Comparison of ENCODE assay signal across 27 cellular contexts in the genomic region with DNA sequence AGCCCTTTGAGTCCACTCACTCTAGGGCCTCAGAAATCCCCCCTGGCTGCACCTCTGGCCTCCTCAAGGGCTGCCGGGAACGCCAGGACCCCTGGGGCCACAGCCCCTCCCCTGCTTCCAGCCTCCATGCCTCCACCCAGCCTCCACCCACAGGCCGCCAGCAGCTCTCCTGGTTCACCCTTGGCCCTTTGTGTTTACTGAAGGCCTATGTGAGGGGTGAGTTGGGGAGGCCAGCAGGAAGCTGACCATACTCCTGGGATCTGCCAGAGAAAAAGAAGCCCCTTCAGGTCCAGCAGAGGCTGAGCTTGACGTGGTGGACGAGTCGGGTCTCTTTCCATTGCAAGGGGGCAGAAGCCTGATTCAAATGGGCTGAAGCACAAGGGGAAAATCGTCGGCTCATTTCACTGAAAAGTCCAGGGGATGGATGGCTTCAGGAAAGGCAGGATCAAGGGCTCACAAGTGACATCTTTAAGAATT. TPM values are rescaled to one million over a fixed set of nuclear protein-coding genes. Genes with fewer than 3 reads are reported as not detected.
A peak's percentile ranks its signal among the peaks of the same experiment; 100 is the strongest.
DNase-seq lines count a peak whose midpoint lies in the region; ATAC-seq, FAIRE-seq and TF ChIP-seq lines count a peak whose summit lies in the region.
"Had no signal": no experiment of that assay in that cellular context is flagged by ENCODE, and none has a peak within 500 bp of the region (broad histone marks: within the 10 kb centered on the region; RNA-seq: fewer than 3 reads in every experiment).

No MANE protein-coding gene starts in this region.

- POLR2A ChIA-PET in SK-N-SH (lab: Yijun Ruan, JAX) (no interaction called here), H1 (lab: Charles Lee; ENCODE audit: partially characterized antibody) (interaction anchor here (0.7 to 1.1 kb wide), 2 partner anchors 18 to 34 kb away, joined by 3 read pairs; a partner anchor contains a TSS)

- no peak for TF ChIP-seq CTCF in SK-N-SH (IDR thresholded peaks at IDR 0.05)
- no peak for TF ChIP-seq CTCF in H9 (conservative IDR thresholded peaks at IDR 0.05)
- TF ChIP-seq CTCF in H1 (IDR thresholded peaks at IDR 0.05; ENCODE audit: control extremely low read depth in 1 of 3, insufficient read depth in 1 of 3, low read depth in 1 of 3, low read length in 3 of 3) = no peak
- TF ChIP-seq CTCF in omental fat pad (IDR thresholded peaks at IDR 0.05) = no peak

- H3K9me3 ChIP-seq in SK-N-SH = no peaks in the 10 kb centered on the region
- H3K9me3 ChIP-seq in H9 (ENCODE audit: control insufficient read depth, low read depth, low read length) = no peaks in the 10 kb centered on the region
- H3K9me3 ChIP-seq in H1 (ENCODE audit: insufficient read depth in 2 of 2, low read depth in 1 of 2, low read length in 1 of 2) = no peaks in the 10 kb centered on the region
- no peaks in the 10 kb centered on the region for H3K9me3 ChIP-seq in neuronal stem cell (replicated peaks in 1 of 2; ENCODE audit: control insufficient read depth in 2 of 2, insufficient read depth in 1 of 2, low read depth in 1 of 2, low read length in 2 of 2)
- H3K9me3 ChIP-seq: Caco-2 had no signal

- TF ChIP-seq EP300 in SK-N-SH (IDR thresholded peaks at IDR 0.05; ENCODE audit: borderline replicate concordance in 1 of 2, low read depth in 1 of 2, low read length in 1 of 2) (no peak), H1 (IDR thresholded peaks at IDR 0.05; ENCODE audit: borderline replicate concordance in 1 of 2, low read depth in 2 of 2, low read length in 2 of 2) (no peak)

- H3K27ac ChIP-seq in SK-N-SH (ENCODE audit: low read depth in 2 of 2, low read length in 1 of 2) (no peak overlapping the region), H9 (ENCODE audit: insufficient read length, low read depth, low read length) (no peak overlapping the region), H1 (ENCODE audit: low read depth, low read length) (no peak overlapping the region), neuronal stem cell (replicated peaks; ENCODE audit: low read length) (no peak overlapping the region)
- H3K27ac ChIP-seq: 22Rv1; BLaER1 treated with 17β-estradiol and CSF1 and Interleukin-3, amounts not matched to agents 10 nM and 100 nM; GM23248; KMS-11; RWPE1 had no signal

- TF ChIP-seq POLR2A in H1 (IDR thresholded peaks at IDR 0.05; ENCODE audit: control extremely low read depth in 1 of 2, low read depth in 2 of 2, low read length in 2 of 2) = no peak

- H3K56ac ChIP-seq in H9 (ENCODE audit: insufficient read length, low read depth, low read length) (no peak overlapping the region), H1 (replicated peaks; ENCODE audit: insufficient read length, low read depth, low read length) (no peak overlapping the region)

- H3T11ph ChIP-seq in H9 (ENCODE audit: low read length) = no peak overlapping the region

- H3K79me1 ChIP-seq in H9 (ENCODE audit: insufficient read depth, low read depth, low read length, poor library complexity, severe bottlenecking) (no peaks in the 10 kb centered on the region), H1 (ENCODE audit: low read depth, low read length) (no peaks in the 10 kb centered on the region), neuronal stem cell (ENCODE audit: low read depth, low read length) (peaks cover 2% of the 10 kb centered on the region)

- H3K79me2 ChIP-seq in SK-N-SH (ENCODE audit: insufficient read depth) (no peaks in the 10 kb centered on the region), H9 (ENCODE audit: insufficient read depth, low read length) (no peaks in the 10 kb centered on the region), H1 (ENCODE audit: control insufficient read depth in 1 of 2, insufficient read depth in 2 of 2, low read length in 2 of 2) (no peaks in the 10 kb centered on the region)

- H3K23ac ChIP-seq in H9 (ENCODE audit: insufficient read length, low read depth, low read length) (no peak overlapping the region), H1 (ENCODE audit: insufficient read length) (no peak overlapping the region), neuronal stem cell (ENCODE audit: low read depth, low read length, poor library complexity) (no peak overlapping the region)

- no peak overlapping the region for H3K4me2 ChIP-seq in SK-N-SH
- no peak overlapping the region for H3K4me2 ChIP-seq in H9 (ENCODE audit: insufficient read depth, insufficient read length, low read length)
- H3K4me2 ChIP-seq in H1 (ENCODE audit: insufficient read depth in 1 of 2, low read depth in 2 of 2, low read length in 2 of 2) = no peak overlapping the region
- no peak overlapping the region for H3K4me2 ChIP-seq in neuronal stem cell (ENCODE audit: insufficient read depth, low read length, poor library complexity, severe bottlenecking)
- H3K4me2 ChIP-seq: KMS-11 had no signal

- H2BK15ac ChIP-seq in H9 (ENCODE audit: low read depth, low read length) (no peak overlapping the region), H1 (ENCODE audit: low read length) (no peak overlapping the region; the same call in 1 of the 2 replicates), neuronal stem cell (ENCODE audit: low read length) (no peak overlapping the region)

- no peak overlapping the region for H2BK120ac ChIP-seq in H9 (ENCODE audit: low read depth, low read length, poor library complexity, severe bottlenecking)
- H2BK120ac ChIP-seq in H1 (replicated peaks; ENCODE audit: low read depth, low read length) = no peak overlapping the region
- H2BK120ac ChIP-seq in neuronal stem cell (ENCODE audit: low read depth, low read length) = peak overlapping the region; percentile 56

- no peak overlapping the region for H2AK5ac ChIP-seq in H9 (ENCODE audit: insufficient read length, low read length)
- H2AK5ac ChIP-seq in H1 (ENCODE audit: low read depth, low read length) = no peak overlapping the region
- peak overlapping the region; percentile 75 for H2AK5ac ChIP-seq in neuronal stem cell (ENCODE audit: low read depth, low read length)

- FAIRE-seq in H1 (lab: Jason Lieb, UNC) = no peak
- FAIRE-seq: GM12891 had no signal

- H2BK20ac ChIP-seq in H9 (ENCODE audit: low read depth, low read length, poor library complexity, severe bottlenecking) (no peak overlapping the region), H1 (ENCODE audit: low read length) (no peak overlapping the region)

- H3K4me3 ChIP-seq in SK-N-SH (ENCODE audit: low read depth in 2 of 2, low read length in 1 of 2) (no peak overlapping the region), H1 (ENCODE audit: extremely low read depth in 1 of 4, insufficient read depth in 2 of 4, low read depth in 3 of 4, low read length in 4 of 4) (no peak overlapping the region), neuronal stem cell (ENCODE audit: low read length in 2 of 2) (no peak overlapping the region)
- H3K4me3 ChIP-seq: BLaER1 treated with 17β-estradiol and CSF1 and Interleukin-3, amounts not matched to agents 10 nM and 100 nM; GM23248 had no signal

- WGBS in SK-N-SH (ENCODE audit: low lambda C conversion rate) = 76% methylated on average over 8 of the region's 8 CpGs
- WGBS in H9 (ENCODE audit: extremely low coverage, insufficient read length, low lambda C conversion rate) = no CpG with 5 or more reads among the region's 8 CpGs
- 85% methylated on average over 8 of the region's 8 CpGs; no CpG with 5 or more reads in 1 of the 2 experiments for WGBS in H1 (ENCODE audit: extremely low coverage in 1 of 2, insufficient coverage in 1 of 2, insufficient read length in 1 of 2, insufficient replicate concordance in 2 of 2, low coverage in 1 of 2, low lambda C conversion rate in 2 of 2, missing lambda C conversion rate in 1 of 2), 2 experiments
- WGBS in neuronal stem cell (ENCODE audit: extremely low coverage in 2 of 2, insufficient read length in 2 of 2, insufficient replicate concordance in 1 of 2), 2 donors = no CpG with 5 or more reads among the region's 8 CpGs

- H3K14ac ChIP-seq in H9 (ENCODE audit: insufficient read depth, low read length) = no peak overlapping the region
- H3K14ac ChIP-seq in H1 (ENCODE audit: insufficient read length) = no peak overlapping the region
- peak overlapping the region; percentile 63 for H3K14ac ChIP-seq in neuronal stem cell (ENCODE audit: low read length)

- no peak for TF ChIP-seq RAD21 in SK-N-SH (IDR thresholded peaks at IDR 0.05; ENCODE audit: low read length)
- TF ChIP-seq RAD21 in H1 (IDR thresholded peaks at IDR 0.05 in 1 of 2, conservative IDR thresholded peaks at IDR 0.05 in 1 of 2; ENCODE audit: low read depth in 2 of 2, low read length in 2 of 2) = no peak

- H4K5ac ChIP-seq in H9 (ENCODE audit: insufficient read length, low read depth, low read length) (no peak overlapping the region), H1 (ENCODE audit: insufficient read length, low read depth, low read length) (no peak overlapping the region)

- no peak overlapping the region for H2BK12ac ChIP-seq in H9 (ENCODE audit: insufficient read length, low read depth, low read length)
- H2BK12ac ChIP-seq in H1 (ENCODE audit: low read depth, low read length) = peak overlapping the region; percentile 39; the same call in 1 of the 2 replicates
- H2BK12ac ChIP-seq in neuronal stem cell (ENCODE audit: low read length) = no peak overlapping the region

- H3K4me1 ChIP-seq in SK-N-SH (ENCODE audit: control insufficient read depth in 1 of 2, insufficient read depth in 2 of 2, low read depth in 1 of 2, low read length in 1 of 2) (no peaks in the 10 kb centered on the region; a peak in 1 of 4 replicates), H9 (ENCODE audit: insufficient read depth, low read length) (peaks cover 2% of the 10 kb centered on the region; the same call in 1 of the 2 replicates), H1 (replicated peaks in 1 of 4; ENCODE audit: control insufficient read depth in 3 of 4, insufficient read depth in 4 of 4, low read length in 3 of 4) (peaks cover 4 to 23% (median 15%) of the 10 kb centered on the region in 4 experiments), neuronal stem cell (ENCODE audit: control insufficient read depth in 2 of 2, insufficient read depth in 1 of 2, low read depth in 1 of 2, low read length in 2 of 2) (peaks cover 5% of the 10 kb centered on the region in 2 donors)
- H3K4me1 ChIP-seq: Caco-2 had no signal

- H3K4me1 Mint-ChIP-seq in H9 = peaks cover 23 to 37% of the 10 kb centered on the region in 2 experiments

- no peak overlapping the region for H3K18ac ChIP-seq in H9 (ENCODE audit: insufficient read length, low read depth, low read length)
- H3K18ac ChIP-seq in H1 (ENCODE audit: extremely low read depth, low read length) = no peak overlapping the region; the same call in 1 of the 2 replicates
- H3K18ac ChIP-seq in neuronal stem cell (ENCODE audit: low read length) = peak overlapping the region; percentile 35

- H2BK5ac ChIP-seq in H9 (ENCODE audit: insufficient read length, low read length) (no peak overlapping the region), H1 (ENCODE audit: low read depth, low read length) (0 out of 2 replicates have a peak overlapping the region, but pooled peaks have one; percentile 8), neuronal stem cell (ENCODE audit: low read length) (peak overlapping the region; percentile 5)

- CTCF ChIA-PET in SK-N-SH (lab: Yijun Ruan, JAX) = interaction anchor here (0.7 to 1.7 kb wide), 3 partner anchors 16 to 69 kb away, joined by 3 to 4 read pairs (median 3); no protein-coding TSS in a partner anchor
- CTCF ChIA-PET in H1 (lab: Charles Lee; ENCODE audit: partially characterized antibody) = interaction anchor here (1.1 kb wide), 1 partner anchor 26 kb away, joined by 3 read pairs; no protein-coding TSS in a partner anchor

- H3K36me3 ChIP-seq in SK-N-SH (replicated peaks in 1 of 2; ENCODE audit: control insufficient read depth in 1 of 2, insufficient read depth in 2 of 2, low read length in 1 of 2) (no peaks in the 10 kb centered on the region), H1 (ENCODE audit: control insufficient read depth in 2 of 4, insufficient read depth in 4 of 4, low read length in 3 of 4) (no peaks in the 10 kb centered on the region), neuronal stem cell (replicated peaks in 1 of 2; ENCODE audit: control insufficient read depth in 2 of 2, insufficient read depth in 2 of 2, low read length in 2 of 2) (no peaks in the 10 kb centered on the region)
- H3K36me3 ChIP-seq: BLaER1 treated with 17β-estradiol and CSF1 and Interleukin-3, amounts not matched to agents 10 nM and 100 nM had no signal

- H3K9me2 ChIP-seq in SK-N-SH = no peaks in the 10 kb centered on the region

- DNase-seq in SK-N-SH = peak; percentile 17
- DNase-seq in H9 = peak; percentile 25
- DNase-seq in H1 (ENCODE audit: low read depth in 1 of 2, low spot score in 2 of 2) = no peak
- DNase-seq in neuronal stem cell (ENCODE audit: low spot score) = no peak
- DNase-seq in germinal center (ENCODE audit: low spot score) = no peak
- DNase-seq in omental fat pad (ENCODE audit: low spot score) = no peak
- DNase-seq: Caco-2; CD4-positive, alpha-beta memory T cell; GM23248; NCI-H1105; NCI-H146; NCI-H2029; NCI-H2171; NCI-H345; NCI-H524; NCI-H774; NK-92 treated with Interleukin-12 subunit alpha and Interleukin-12 subunit beta, amount 100 ng/mL, for 24 hours; SIG-M5 had no signal

- no peak overlapping the region for H4K91ac ChIP-seq in H9 (ENCODE audit: insufficient read length, low read depth, low read length)
- H4K91ac ChIP-seq in H1 (replicated peaks; ENCODE audit: insufficient read length, low read length) = no peak overlapping the region
- H4K91ac ChIP-seq in neuronal stem cell (ENCODE audit: low read depth, low read length, poor library complexity) = peak overlapping the region; percentile 89

- no peaks in the 10 kb centered on the region; a peak in 1 of 7 replicates for H3K36me3 Mint-ChIP-seq in H9 (ENCODE audit: insufficient read depth in 1 of 3, low read depth in 3 of 3)
- H3K36me3 Mint-ChIP-seq: CD4-positive, alpha-beta memory T cell had no signal

- H4K20me1 ChIP-seq in SK-N-SH (ENCODE audit: insufficient read depth) (no peaks in the 10 kb centered on the region), H9 (ENCODE audit: control insufficient read depth, insufficient read depth, insufficient read length) (no peaks in the 10 kb centered on the region), H1 (replicated peaks in 1 of 2; ENCODE audit: control insufficient read depth in 1 of 2, insufficient read depth in 2 of 2, low read length in 2 of 2) (no peaks in the 10 kb centered on the region)
- H4K20me1 ChIP-seq: BLaER1 treated with 17β-estradiol and CSF1 and Interleukin-3, amounts not matched to agents 10 nM and 100 nM had no signal

- H3K27me3 Mint-ChIP-seq in H9 (ENCODE audit: low read depth) = peaks cover 3% of the 10 kb centered on the region; the same call in 1 of the 2 replicates

- H3K9me3 Mint-ChIP-seq in H9 = peaks cover 0 to 2% of the 10 kb centered on the region in 2 experiments; a peak in 2 of 5 replicates
- H3K9me3 Mint-ChIP-seq: CD4-positive, alpha-beta memory T cell had no signal

- H3K23me2 ChIP-seq in H9 (ENCODE audit: insufficient read length, low read depth, low read length, poor library complexity, severe bottlenecking) = no peaks in the 10 kb centered on the region
- no peaks in the 10 kb centered on the region for H3K23me2 ChIP-seq in H1 (ENCODE audit: low read depth, low read length)

- H3K4ac ChIP-seq in H9 (ENCODE audit: low read depth, low read length) (no peak overlapping the region), H1 (replicated peaks; ENCODE audit: insufficient read length, low read depth, low read length) (no peak overlapping the region), neuronal stem cell (ENCODE audit: low read length) (no peak overlapping the region)

- no peaks in the 10 kb centered on the region for H3F3A ChIP-seq in SK-N-SH (replicated peaks; ENCODE audit: insufficient read depth)

- H3K4me3 Mint-ChIP-seq in H9 = no peak overlapping the region
- H3K4me3 Mint-ChIP-seq: CD4-positive, alpha-beta memory T cell had no signal

- no peak overlapping the region for H2AFZ ChIP-seq in SK-N-SH (ENCODE audit: low read depth)
- H2AFZ ChIP-seq in H9 (ENCODE audit: low read length) = no peak overlapping the region
- H2AFZ ChIP-seq in H1 (ENCODE audit: low read length) = no peak overlapping the region
- H2AFZ ChIP-seq in neuronal stem cell (ENCODE audit: low read length) = no peak overlapping the region
- H2AFZ ChIP-seq: GM23248 had no signal

- H3K9ac ChIP-seq in SK-N-SH (no peak overlapping the region), H9 (ENCODE audit: extremely low read depth, insufficient read length, low read length) (no peak overlapping the region), H1 (replicated peaks in 1 of 4; ENCODE audit: extremely low read depth in 1 of 4, low read depth in 3 of 4, low read length in 3 of 4) (no peak overlapping the region), neuronal stem cell (ENCODE audit: low read depth, low read length, poor library complexity) (no peak overlapping the region)
- H3K9ac ChIP-seq: BLaER1 treated with 17β-estradiol and CSF1 and Interleukin-3, amounts not matched to agents 10 nM and 100 nM; GM23248; KMS-11 had no signal

- ATAC-seq in SK-N-SH treated with all-trans-retinoic acid at 6 μM for 48 hours (no peak), HG02885 (IDR thresholded peaks at IDR 0.05; ENCODE audit: poor library complexity, unreplicated experiment) (no peak), omental fat pad (ENCODE audit: low FRiP score) (no peak)
- ATAC-seq: HCT116 had no signal

- peak overlapping the region in 1 of 3 experiments; percentile 88; a peak in 1 of 7 replicates for H3K27ac Mint-ChIP-seq in H9
- H3K27ac Mint-ChIP-seq: CD4-positive, alpha-beta memory T cell had no signal

- H4K8ac ChIP-seq in H9 (replicated peaks; ENCODE audit: insufficient read length, low read depth, low read length) = no peak overlapping the region
- no peak overlapping the region for H4K8ac ChIP-seq in H1 (ENCODE audit: extremely low read depth, insufficient read depth, low read length)
- H4K8ac ChIP-seq in neuronal stem cell (ENCODE audit: low read depth, low read length) = no peak overlapping the region

- H3K27me3 ChIP-seq in SK-N-SH (ENCODE audit: insufficient read depth) (no peaks in the 10 kb centered on the region), H9 (ENCODE audit: insufficient read depth, low read length) (no peaks in the 10 kb centered on the region), H1 (replicated peaks in 1 of 4; ENCODE audit: control insufficient read depth in 3 of 4, extremely low read depth in 1 of 4, insufficient read depth in 3 of 4, low read length in 3 of 4) (no peaks in the 10 kb centered on the region), neuronal stem cell (ENCODE audit: control insufficient read depth in 3 of 3, insufficient read depth in 3 of 3, low read depth in 1 of 3, low read length in 3 of 3) (peaks cover 0 to 6% (median 0%) of the 10 kb centered on the region in 3 experiments)
- H3K27me3 ChIP-seq: BLaER1 treated with 17β-estradiol and CSF1 and Interleukin-3, amounts not matched to agents 10 nM and 100 nM had no signal

RNA-seq across cellular contexts. Expression of a gene that starts 18.3 kb away (rescaled TPM):
- polyA plus RNA-seq in SK-N-SH (2012; rRNA removed) (1.9 and 2.1 TPM in 2 replicates), H1 (2011; rRNA removed) (18.4 and 28.7 TPM in 2 replicates)
- polyA plus RNA-seq in SK-N-SH (2012; cell fraction: cytosol; rRNA removed) = 0.67 and 0.92 TPM in 2 replicates
- polyA plus RNA-seq in SK-N-SH (2012; cell fraction: nucleus; rRNA removed) = 4.9 and 5.6 TPM in 2 replicates
- total RNA-seq in H9 (2021) (13.3 and 14.6 TPM in 2 replicates), omental fat pad (10 to 100 TPM in 1 of 4 donors, 1 to 10 TPM in 3; 2.9 to 12.3 (median 5.5) TPM)
- 32.0 and 32.5 TPM in 2 replicates for total RNA-seq in H1 (2021; fragmentation: NEBNext Ultra II Directional; extraction: Animal tissue kit (Norgen Biotek cat#: 25700))
- polyA plus RNA-seq in H1 (2011; cell fraction: cytosol; rRNA removed) = 17.3 TPM
- 53.0 TPM for polyA plus RNA-seq in H1 (2011; cell fraction: nucleus; rRNA removed)
- polyA plus RNA-seq in H1 (2012, experiment 1 of 2) = 15.4 to 27.6 TPM (median 23.1 TPM) in 4 replicates
- 16.2 TPM for polyA plus RNA-seq in H1 (2012, experiment 2 of 2)
- polyA plus RNA-seq in H1 (2013, experiment 1 of 2) = 40.2 TPM
- polyA plus RNA-seq in H1 (2013, experiment 2 of 2) = 37.1 TPM
- 12.7 and 14.2 TPM in 2 replicates for polyA minus RNA-seq in H1 (2011; rRNA and poly(A)+ RNA removed)
- 13.9 TPM for polyA minus RNA-seq in H1 (2011; cell fraction: cytosol; rRNA and poly(A)+ RNA removed)
- 22.1 TPM for polyA minus RNA-seq in H1 (2011; cell fraction: nucleus; rRNA and poly(A)+ RNA removed)
- polyA plus RNA-seq in neuronal stem cell (2013, experiment 1 of 2) = 1.7 TPM
- polyA plus RNA-seq in neuronal stem cell (2013, experiment 2 of 2) = 2.6 TPM
- total RNA-seq: HT1080 had no signal

Comparison
In these comparisons a context has a peak if more than half of its experiments do, and no peak if none do; other contexts are left out.
1. DNase-seq: peak in SK-N-SH (single experiment) and H9 (single experiment); none in H1 (0 of 2), neuronal stem cell (single experiment), germinal center (single experiment) and omental fat pad (single experiment).